In genomic region chr10:71366710-71367109, GRCh38 we compare ENCODE assay signal across 19 cellular contexts. TPM values are rescaled to one million over a fixed set of nuclear protein-coding genes. Genes with fewer than 3 reads are reported as not detected.
DNase-seq lines count a peak whose midpoint lies in the region; ATAC-seq, FAIRE-seq and TF ChIP-seq lines count a peak whose summit lies in the region.
"Had no signal": no experiment of that assay in that cellular context is flagged by ENCODE, and none has a peak within 500 bp of the region (broad histone marks: within the 10 kb centered on the region; RNA-seq: fewer than 3 reads in every experiment).

No MANE protein-coding gene starts in this region.

- WGBS in mammary epithelial cell (ENCODE audit: low coverage, missing lambda C conversion rate) = 50% methylated on average over 7 of the region's 7 CpGs

- H3K9me3 ChIP-seq in mammary epithelial cell (replicated peaks; ENCODE audit: insufficient read depth, low read length) = no peaks in the 10 kb centered on the region
- no peaks in the 10 kb centered on the region for H3K9me3 ChIP-seq in upper lobe of right lung
- H3K9me3 ChIP-seq in CD4-positive, alpha-beta T cell (ENCODE audit: control insufficient read depth, low read length) = no peaks in the 10 kb centered on the region
- H3K9me3 ChIP-seq in CD8-positive, alpha-beta memory T cell (ENCODE audit: low read length) = no peaks in the 10 kb centered on the region

- H3K36me3 Mint-ChIP-seq in MCF 10A (ENCODE audit: insufficient read depth, unreplicated experiment) = peaks cover 8% of the 10 kb centered on the region
- no peaks in the 10 kb centered on the region for H3K36me3 Mint-ChIP-seq in neural crest cell (ENCODE audit: low read depth)
- H3K36me3 Mint-ChIP-seq in CD4-positive, alpha-beta T cell (ENCODE audit: low read depth) = peaks cover 16% of the 10 kb centered on the region
- peaks cover 9 to 24% (median 11%) of the 10 kb centered on the region in 3 donors for H3K36me3 Mint-ChIP-seq in CD8-positive, alpha-beta memory T cell

- peak; percentile 43 for ATAC-seq in upper lobe of right lung
- ATAC-seq in CD4-positive, alpha-beta T cell (ENCODE audit: poor library complexity) = no peak
- ATAC-seq: CD8-positive, alpha-beta T cell; GM12878; PC-3 had no signal

- H3K27me3 ChIP-seq in mammary epithelial cell (ENCODE audit: insufficient read depth, low read length) = no peaks in the 10 kb centered on the region
- H3K27me3 ChIP-seq in bronchial epithelial cell (ENCODE audit: control insufficient read depth, insufficient read depth, low read length) = no peaks in the 10 kb centered on the region
- H3K27me3 ChIP-seq in upper lobe of right lung = no peaks in the 10 kb centered on the region
- no peaks in the 10 kb centered on the region for H3K27me3 ChIP-seq in CD4-positive, alpha-beta T cell (ENCODE audit: control insufficient read depth, insufficient read depth, low read length)
- H3K27me3 ChIP-seq in CD8-positive, alpha-beta memory T cell (ENCODE audit: insufficient read depth, low read length, poor library complexity, severe bottlenecking) = no peaks in the 10 kb centered on the region

- H4K20me1 ChIP-seq in mammary epithelial cell (ENCODE audit: insufficient read depth, low read length) = no peaks in the 10 kb centered on the region

- peaks cover 21% of the 10 kb centered on the region for H3K4me1 Mint-ChIP-seq in MCF 10A (ENCODE audit: insufficient read depth, unreplicated experiment)
- no peaks in the 10 kb centered on the region for H3K4me1 Mint-ChIP-seq in neural crest cell
- no peaks in the 10 kb centered on the region for H3K4me1 Mint-ChIP-seq in CD4-positive, alpha-beta T cell (ENCODE audit: low read depth)
- peaks cover 0 to 6% (median 0%) of the 10 kb centered on the region in 3 donors for H3K4me1 Mint-ChIP-seq in CD8-positive, alpha-beta memory T cell

- POLR2A ChIA-PET in MCF 10A (lab: Yijun Ruan, JAX) = interaction anchor here (0.7 to 5.5 kb wide), 3 partner anchors 11 to 658 kb away, joined by 5 to 34 read pairs (median 15); no protein-coding TSS in a partner anchor
- POLR2A ChIA-PET in CD4-positive, alpha-beta T cell (lab: Charles Lee) = no interaction called here
- POLR2A ChIA-PET in CD8-positive, alpha-beta memory T cell (lab: Charles Lee) = no interaction called here

- no peak for FAIRE-seq in bronchial epithelial cell (lab: Jason Lieb, UNC)
- FAIRE-seq: GM12878 had no signal

- DNase-seq in mammary epithelial cell (peak; percentile 27), MCF 10A (ENCODE audit: unreplicated experiment) (no peak), bronchial epithelial cell (ENCODE audit: low read depth) (peak; percentile 51), neural crest cell (ENCODE audit: low read depth, low spot score) (no peak), upper lobe of right lung (no peak)
- DNase-seq in CD4-positive, alpha-beta T cell = no peak
- no peak for DNase-seq in NK-92 treated with Interleukin-12 subunit alpha and Interleukin-12 subunit beta, amount 100 ng/mL, for 24 hours (lab: John Stamatoyannopoulos, UW)
- no peak for DNase-seq in CD8-positive, alpha-beta memory T cell
- DNase-seq: 8988T; CD8-positive, alpha-beta T cell; DMS53; EL; NCI-H1417; NCI-H187 treated with DMSO at 0.1 percent for 48 hours; NCI-H2227 treated with DMSO at 0.1 percent for 48 hours; SIG-M5 had no signal

- H3K27ac ChIP-seq in mammary epithelial cell (ENCODE audit: insufficient read depth, low read depth, low read length) (no peak overlapping the region), upper lobe of right lung (no peak overlapping the region)
- no peak overlapping the region for H3K27ac ChIP-seq in CD4-positive, alpha-beta T cell (ENCODE audit: low read depth, low read length)
- no peak overlapping the region for H3K27ac ChIP-seq in CD8-positive, alpha-beta memory T cell (ENCODE audit: low read depth, low read length)
- H3K27ac ChIP-seq: RWPE1 had no signal

- no peaks in the 10 kb centered on the region for H3K9me3 Mint-ChIP-seq in MCF 10A (ENCODE audit: unreplicated experiment)
- no peaks in the 10 kb centered on the region for H3K9me3 Mint-ChIP-seq in neural crest cell
- H3K9me3 Mint-ChIP-seq in CD4-positive, alpha-beta T cell = no peaks in the 10 kb centered on the region
- no peaks in the 10 kb centered on the region for H3K9me3 Mint-ChIP-seq in CD8-positive, alpha-beta memory T cell
- H3K9me3 Mint-ChIP-seq: CD8-positive, alpha-beta T cell had no signal

- no peak overlapping the region for H3K27ac Mint-ChIP-seq in MCF 10A (ENCODE audit: low read depth, unreplicated experiment)
- peak overlapping the region; percentile 27 for H3K27ac Mint-ChIP-seq in neural crest cell (ENCODE audit: unreplicated experiment)
- H3K27ac Mint-ChIP-seq in CD4-positive, alpha-beta T cell = no peak overlapping the region
- H3K27ac Mint-ChIP-seq in CD8-positive, alpha-beta memory T cell = no peak overlapping the region
- H3K27ac Mint-ChIP-seq: CD8-positive, alpha-beta T cell had no signal

- H3K4me3 Mint-ChIP-seq in MCF 10A (ENCODE audit: unreplicated experiment) = no peak overlapping the region
- no peak overlapping the region for H3K4me3 Mint-ChIP-seq in neural crest cell
- no peak overlapping the region for H3K4me3 Mint-ChIP-seq in CD4-positive, alpha-beta T cell
- no peak overlapping the region for H3K4me3 Mint-ChIP-seq in CD8-positive, alpha-beta memory T cell
- H3K4me3 Mint-ChIP-seq: CD8-positive, alpha-beta T cell had no signal

- TF ChIP-seq CTCF in mammary epithelial cell (conservative IDR thresholded peaks at IDR 0.05 in 1 of 2, IDR thresholded peaks at IDR 0.05 in 1 of 2; ENCODE audit: extremely low read depth in 1 of 2, insufficient read depth in 1 of 2, low read depth in 1 of 2, low read length in 2 of 2) = no peak
- TF ChIP-seq CTCF in MCF 10A (IDR thresholded peaks at IDR 0.05; ENCODE audit: unreplicated experiment) = no peak
- no peak for TF ChIP-seq CTCF in bronchial epithelial cell (IDR thresholded peaks at IDR 0.05; ENCODE audit: insufficient read depth, low read length, severe bottlenecking)
- TF ChIP-seq CTCF in neural crest cell (conservative IDR thresholded peaks at IDR 0.05) = no peak
- TF ChIP-seq CTCF in upper lobe of right lung (IDR thresholded peaks at IDR 0.05) = no peak
- no peak for TF ChIP-seq CTCF in CD4-positive, alpha-beta T cell (IDR thresholded peaks at IDR 0.05)

- H3K9ac ChIP-seq in mammary epithelial cell (ENCODE audit: insufficient read depth, low read length) = no peak overlapping the region

- intact Hi-C loops in mammary epithelial cell (cut with micrococcal nuclease) (no loop called here), MCF 10A (cut with micrococcal nuclease) (no loop called here), upper lobe of right lung (cut with DNase I) (no loop called here)
- intact Hi-C loops in CD4-positive, alpha-beta T cell (cut with DNase I, micrococcal nuclease) = no loop called here

- H2AFZ ChIP-seq in mammary epithelial cell (ENCODE audit: low read depth, low read length) = peak overlapping the region; percentile 6

- dilution Hi-C loops in mammary epithelial cell (cut with HindIII; ENCODE audit: low sequenced_read_pairs) = loop anchor here (25.0 kb wide), 1 partner anchor 521 kb away; no protein-coding TSS in a partner anchor

- H3K4me1 ChIP-seq in mammary epithelial cell (ENCODE audit: insufficient read depth, low read length) (peaks cover 26% of the 10 kb centered on the region), upper lobe of right lung (no peaks in the 10 kb centered on the region)
- H3K4me1 ChIP-seq in CD8-positive, alpha-beta memory T cell (ENCODE audit: insufficient read depth, low read length) = no peaks in the 10 kb centered on the region

- no peak overlapping the region for H3K4me2 ChIP-seq in mammary epithelial cell (ENCODE audit: insufficient read depth, low read depth, low read length)

- no peaks in the 10 kb centered on the region for H3K36me3 ChIP-seq in mammary epithelial cell (ENCODE audit: insufficient read depth, low read length)
- no peaks in the 10 kb centered on the region for H3K36me3 ChIP-seq in bronchial epithelial cell (ENCODE audit: control insufficient read depth, insufficient read depth, low read length)
- peaks cover 7% of the 10 kb centered on the region for H3K36me3 ChIP-seq in upper lobe of right lung
- H3K36me3 ChIP-seq in CD8-positive, alpha-beta memory T cell (ENCODE audit: insufficient read depth, low read length) = no peaks in the 10 kb centered on the region

- no peaks in the 10 kb centered on the region for H3K27me3 Mint-ChIP-seq in MCF 10A (ENCODE audit: insufficient read depth, unreplicated experiment)
- H3K27me3 Mint-ChIP-seq in neural crest cell (ENCODE audit: low read depth) = peaks cover 1% of the 10 kb centered on the region
- H3K27me3 Mint-ChIP-seq in CD4-positive, alpha-beta T cell = peaks cover 13% of the 10 kb centered on the region
- peaks cover 6 to 8% of the 10 kb centered on the region in 2 donors for H3K27me3 Mint-ChIP-seq in CD8-positive, alpha-beta memory T cell

- in situ Hi-C loops in mammary epithelial cell (cut with MboI; ENCODE audit: low sequenced_read_pairs in 2 of 2) = no loop called here

- CTCF ChIA-PET in mammary epithelial cell (lab: Charles Lee; ENCODE audit: low non-redundant PET) (no interaction called here), MCF 10A (lab: Yijun Ruan, JAX) (interaction anchor here (0.8 to 2.3 kb wide), 3 partner anchors 11 to 458 kb away, joined by 3 to 9 read pairs (median 4); no protein-coding TSS in a partner anchor)
- CTCF ChIA-PET in CD4-positive, alpha-beta T cell (lab: Charles Lee) = interaction anchor here (1.2 kb wide), 1 partner anchor 17 kb away, joined by 4 read pairs; no protein-coding TSS in a partner anchor
- CTCF ChIA-PET in CD8-positive, alpha-beta memory T cell (lab: Charles Lee) = interaction anchor here (1.3 kb wide), 1 partner anchor 18 kb away, joined by 3 read pairs; no protein-coding TSS in a partner anchor

- BruUV-seq in mammary epithelial cell (replicated peaks; lab: Mats Ljungman, UMichigan) (no TSS peak), MCF 10A (replicated peaks; lab: Mats Ljungman, UMichigan) (no TSS peak)

- H3K4me3 ChIP-seq in mammary epithelial cell (replicated peaks in 1 of 3; ENCODE audit: insufficient read depth in 1 of 3, low read depth in 2 of 3, low read length in 3 of 3) (no peak overlapping the region), bronchial epithelial cell (ENCODE audit: low read depth, low read length) (no peak overlapping the region), upper lobe of right lung (no peak overlapping the region)
- no peak overlapping the region for H3K4me3 ChIP-seq in CD8-positive, alpha-beta memory T cell (ENCODE audit: low read length)
- H3K4me3 ChIP-seq: GM12878 had no signal

- no peaks in the 10 kb centered on the region for H3K79me2 ChIP-seq in mammary epithelial cell (ENCODE audit: insufficient read depth, low read length)

RNA-seq across cellular contexts. Expression of gene CDH23, which starts 30.0 kb away (rescaled TPM):
- total RNA-seq in mammary epithelial cell (under 1 TPM; 0.05 to 0.17 TPM), MCF 10A (2022) (0.02 and 0.07 TPM in 2 replicates), bronchial epithelial cell (0.13 TPM in 1 of 2 replicates, not detected in the other), neural crest cell (2.0 and 2.6 TPM in 2 replicates), upper lobe of right lung (10.9 TPM)
- 0.03 TPM for polyA plus RNA-seq in mammary epithelial cell
- not detected for polyA minus RNA-seq in mammary epithelial cell
- 1 to 10 TPM; 4.6 to 5.2 TPM for total RNA-seq in CD4-positive, alpha-beta T cell
- total RNA-seq in CD8-positive, alpha-beta memory T cell = under 1 TPM; 0.74 to 0.78 TPM
- polyA plus RNA-seq in CD8-positive, alpha-beta memory T cell = 2.0 TPM
- total RNA-seq: PC-3 had no signal

RNA-seq across cellular contexts. Expression of gene SLC29A3, which starts 47.7 kb away (rescaled TPM):
- total RNA-seq in mammary epithelial cell (1 to 10 TPM; 3.5 to 8.2 TPM), MCF 10A (2022) (3.6 and 4.0 TPM in 2 replicates), bronchial epithelial cell (0.53 and 0.77 TPM in 2 replicates), neural crest cell (5.3 and 6.0 TPM in 2 replicates), upper lobe of right lung (14.8 TPM)
- polyA plus RNA-seq in mammary epithelial cell = 1.9 TPM
- polyA minus RNA-seq in mammary epithelial cell = 2.6 TPM
- 1 to 10 TPM; 2.3 to 2.5 TPM for total RNA-seq in CD4-positive, alpha-beta T cell
- total RNA-seq in CD8-positive, alpha-beta memory T cell = 1 to 10 TPM; 6.0 to 8.2 TPM
- polyA plus RNA-seq in CD8-positive, alpha-beta memory T cell = 11.0 TPM

Comparison
In these comparisons a context has a peak if more than half of its experiments do, and no peak if none do; other contexts are left out.
1. DNase-seq: peak in mammary epithelial cell (single experiment) and bronchial epithelial cell (single experiment); none in MCF 10A (single experiment), neural crest cell (single experiment), upper lobe of right lung (single experiment), CD4-positive, alpha-beta T cell (0 of 10), NK-92 treated with Interleukin-12 subunit alpha and Interleukin-12 subunit beta, amount 100 ng/mL, for 24 hours (single experiment) and CD8-positive, alpha-beta memory T cell (0 of 5).